Comparison of ENCODE assay signal across 11 cellular contexts in genomic region chr19:6020166-6020967, GRCh38. TPM values are rescaled to one million over a fixed set of nuclear protein-coding genes. Genes with fewer than 3 reads are reported as not detected.
DNase-seq lines count a peak whose midpoint lies in the region; ATAC-seq and TF ChIP-seq lines count a peak whose summit lies in the region.
"Had no signal": no experiment of that assay in that cellular context is flagged by ENCODE, and none has a peak within 500 bp of the region (broad histone marks: within the 10 kb centered on the region; RNA-seq: fewer than 3 reads in every experiment).

No MANE protein-coding gene starts in this region.

- H3K4me1 ChIP-seq in spleen: peaks cover 0 to 12% (median 7%) of the 10 kb centered on the region in 6 donors

- H3K27ac ChIP-seq in VCaP (peak overlapping the region; percentile 99), spleen (no peak overlapping the region)

- H3K36me3 ChIP-seq in spleen: peaks cover 0 to 17% (median 0%) of the 10 kb centered on the region in 6 donors

- H3K4me3 ChIP-seq in LNCaP clone FGC (ENCODE audit: low read depth, low read length) (peak overlapping the region; percentile 51), spleen (no peak overlapping the region)

- no peak for TF ChIP-seq POLR2A in spleen (IDR thresholded peaks at IDR 0.05)

- no peak overlapping the region for H3K27ac Mint-ChIP-seq in activated naive CD4-positive, alpha-beta T cell treated with anti-CD3 and anti-CD28 coated beads, Interleukin-2, amount 10 ng/mL, durations not matched to agents 7 days and 5 days
- H3K27ac Mint-ChIP-seq: H9 had no signal

- peaks cover 11% of the 10 kb centered on the region for H3K4me1 Mint-ChIP-seq in activated naive CD4-positive, alpha-beta T cell treated with anti-CD3 and anti-CD28 coated beads, Interleukin-2, amount 10 ng/mL, durations not matched to agents 7 days and 5 days

- TF ChIP-seq CTCF in LNCaP clone FGC (IDR thresholded peaks at IDR 0.05; ENCODE audit: control insufficient read depth, extremely low read depth, insufficient read depth) (no peak), VCaP (conservative IDR thresholded peaks at IDR 0.05) (no peak), spleen (IDR thresholded peaks at IDR 0.05 in 8 of 11, conservative IDR thresholded peaks at IDR 0.05 in 3 of 11) (no peak)

- H3K9me3 ChIP-seq in spleen: no peaks in the 10 kb centered on the region

- peaks cover 17% of the 10 kb centered on the region for H3K27me3 Mint-ChIP-seq in activated naive CD4-positive, alpha-beta T cell treated with anti-CD3 and anti-CD28 coated beads, Interleukin-2, amount 10 ng/mL, durations not matched to agents 7 days and 5 days

- 71 to 79% (median 74%) methylated on average over 20 to 23 of the region's 23 CpGs for WGBS in spleen, 5 donors

- CTCF ChIA-PET in activated naive CD4-positive, alpha-beta T cell treated with anti-CD3 and anti-CD28 coated beads, Interleukin-2, amount 10 ng/mL, durations not matched to agents 7 days and 5 days (lab: Charles Lee): interaction anchor here (0.9 to 3.7 kb wide), 3 partner anchors 32 to 216 kb away, joined by 4 to 48 read pairs (median 45); partner anchors contain the start of gene NRTN

- intact Hi-C loops in spleen (cut with DNase I; ENCODE audit: low total_unique reads): no loop called here

- no peaks in the 10 kb centered on the region for H3K9me3 Mint-ChIP-seq in activated naive CD4-positive, alpha-beta T cell treated with anti-CD3 and anti-CD28 coated beads, Interleukin-2, amount 10 ng/mL, durations not matched to agents 7 days and 5 days
- H3K9me3 Mint-ChIP-seq: H9 had no signal

- no peak overlapping the region for H3K4me3 Mint-ChIP-seq in activated naive CD4-positive, alpha-beta T cell treated with anti-CD3 and anti-CD28 coated beads, Interleukin-2, amount 10 ng/mL, durations not matched to agents 7 days and 5 days
- H3K4me3 Mint-ChIP-seq: H9 had no signal

- no peaks in the 10 kb centered on the region for H3K36me3 Mint-ChIP-seq in activated naive CD4-positive, alpha-beta T cell treated with anti-CD3 and anti-CD28 coated beads, Interleukin-2, amount 10 ng/mL, durations not matched to agents 7 days and 5 days

- H3K27me3 ChIP-seq in spleen (replicated peaks in 1 of 7): peaks cover 0 to 13% (median 0%) of the 10 kb centered on the region in 7 donors

- DNase-seq in LNCaP clone FGC (ENCODE audit: low read depth) (peak; percentile 84), NCI-H345 (lab: John Stamatoyannopoulos, UW) (peak; percentile 82), spleen (peak; percentile 59), iPS-NIHi11 (ENCODE audit: low spot score) (no peak)
- no peak for DNase-seq in activated naive CD4-positive, alpha-beta T cell treated with anti-CD3 and anti-CD28 coated beads, Interleukin-2, amount 10 ng/mL, durations not matched to agents 7 days and 5 days
- DNase-seq: activated CD8-positive, alpha-beta memory T cell treated with anti-CD3 and anti-CD28 coated beads for 24 hours; H9; IMR-90; NK-92 treated with Interleukin-12 subunit alpha and Interleukin-12 subunit beta, amount 100 ng/mL, for 24 hours had no signal

- no peak for ATAC-seq in HG02759 (IDR thresholded peaks at IDR 0.05; ENCODE audit: unreplicated experiment)

RNA-seq across cellular contexts. Expression of gene RANBP3, which starts 42.4 kb away (rescaled TPM):
- 10 to 100 TPM; 68.5 to 92.9 (median 71.2) TPM for total RNA-seq in spleen
- polyA plus RNA-seq in spleen: 10 to 100 TPM; 27.5 to 44.3 (median 30.2) TPM

Comparison
In these comparisons a context has a peak if more than half of its experiments do, and no peak if none do; other contexts are left out.
1. DNase-seq: peak in LNCaP clone FGC (single experiment), NCI-H345 (single experiment) and spleen (single experiment); none in activated naive CD4-positive, alpha-beta T cell treated with anti-CD3 and anti-CD28 coated beads, Interleukin-2, amount 10 ng/mL, durations not matched to agents 7 days and 5 days (single experiment) and iPS-NIHi11 (single experiment).